31 cellular contexts compared by ENCODE assay signal in the genomic region with DNA sequence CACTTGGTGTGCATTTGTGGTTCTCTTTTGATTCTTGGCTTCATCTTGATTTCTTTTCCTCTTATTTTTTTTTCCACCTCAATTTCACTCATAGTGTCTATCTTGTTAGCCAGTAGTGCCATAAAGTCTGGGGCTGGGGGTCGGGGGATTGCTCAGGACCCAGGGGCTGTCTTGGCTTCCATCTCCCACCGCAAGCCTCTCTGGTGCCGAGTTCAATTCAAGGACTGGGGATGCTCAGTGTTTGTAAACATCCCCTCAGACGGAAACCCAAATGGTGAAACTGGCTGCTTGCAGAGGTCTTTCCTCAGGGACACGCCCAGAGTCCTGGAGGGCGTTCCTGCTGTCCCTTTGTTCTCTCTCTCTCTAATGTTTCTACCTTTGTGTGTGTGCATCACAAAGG.
"Had no signal": no experiment of that assay in that cellular context is flagged by ENCODE, and none has a peak within 500 bp of the region (broad histone marks: within the 10 kb centered on the region; RNA-seq: fewer than 3 reads in every experiment).

No MANE protein-coding gene starts in this region.

- DNase-seq: activated CD4-positive, alpha-beta memory T cell treated with anti-CD3 and anti-CD28 coated beads, Interleukin-2, amount 10 ng/mL, durations not matched to agents 7 days and 5 days; activated CD4-positive, alpha-beta T cell treated with anti-CD3 and anti-CD28 coated beads for 4 hours; activated CD4-positive, alpha-beta T cell treated with anti-CD3 and anti-CD28 coated beads, Interleukin-2, amount 50 U/mL, for 1 hour; activated CD8-positive, alpha-beta memory T cell treated with anti-CD3 and anti-CD28 coated beads for 24 hours; activated CD8-positive, alpha-beta memory T cell treated with anti-CD3 and anti-CD28 coated beads, Interleukin-2, amount 10 ng/mL, durations not matched to agents 7 days and 5 days; activated gamma-delta T cell; activated naive CD4-positive, alpha-beta T cell treated with Interleukin-2 at 50 U/mL for 16 hours; activated naive CD8-positive, alpha-beta T cell treated with anti-CD3 and anti-CD28 coated beads, Interleukin-2, amount 10 ng/mL, durations not matched to agents 7 days and 5 days; activated T-cell treated with anti-CD3 and anti-CD28 coated beads, Interleukin-2, amount 50 U/mL, for 24 hours; amygdala; MM.1S; MV-4-11; NCI-H1092; NCI-H1436 treated with DMSO at 0.1 percent for 48 hours; NCI-H1694 treated with DMSO at 0.1 percent for 48 hours; NCI-H2029; NCI-H345; NCI-H524 treated with DMSO at 0.1 percent for 48 hours; SHP77 treated with DMSO at 0.1 percent for 48 hours; SK-N-SH had no signal

- H3K27ac ChIP-seq: ascending aorta, cardiac muscle cell, KMS-11, SJSA1 had no signal

- H3K27me3 ChIP-seq: ascending aorta, cardiac muscle cell, SJSA1 had no signal

- H3K4me3 Mint-ChIP-seq: activated CD4-positive, alpha-beta memory T cell treated with anti-CD3 and anti-CD28 coated beads, Interleukin-2, amount 10 ng/mL, durations not matched to agents 7 days and 5 days; activated CD8-positive, alpha-beta memory T cell treated with anti-CD3 and anti-CD28 coated beads, Interleukin-2, amount 10 ng/mL, durations not matched to agents 7 days and 5 days; activated naive CD4-positive, alpha-beta T cell treated with anti-CD3 and anti-CD28 coated beads, Interleukin-2, amount 50 U/mL, for 24 hours; activated naive CD8-positive, alpha-beta T cell treated with anti-CD3 and anti-CD28 coated beads, Interleukin-2, amount 10 ng/mL, durations not matched to agents 7 days and 5 days; activated T-cell treated with anti-CD3 and anti-CD28 coated beads, Interleukin-2, amount 50 U/mL, for 24 hours; central memory CD8-positive, alpha-beta T cell; T-helper 1 cell treated with Interleukin-12 subunit alpha and Interleukin-12 subunit beta and Interleukin-4 antibody, amounts not matched to agents 30 μg/mL and 1 μg/mL, for 36 hours; T-helper 2 cell treated with Interferon-gamma antibody and Interleukin-4, amounts not matched to agents 5 μg/mL and 100 μg/mL, for 36 hours; WTC11 had no signal

- H3K4me1 Mint-ChIP-seq: activated CD4-positive, alpha-beta memory T cell treated with anti-CD3 and anti-CD28 coated beads, Interleukin-2, amount 10 ng/mL, durations not matched to agents 7 days and 5 days; activated CD8-positive, alpha-beta memory T cell treated with anti-CD3 and anti-CD28 coated beads, Interleukin-2, amount 10 ng/mL, durations not matched to agents 7 days and 5 days; activated naive CD4-positive, alpha-beta T cell treated with anti-CD3 and anti-CD28 coated beads, Interleukin-2, amount 50 U/mL, for 24 hours; activated naive CD8-positive, alpha-beta T cell treated with anti-CD3 and anti-CD28 coated beads, Interleukin-2, amount 10 ng/mL, durations not matched to agents 7 days and 5 days; central memory CD8-positive, alpha-beta T cell had no signal

- H3K27me3 Mint-ChIP-seq: activated naive CD4-positive, alpha-beta T cell treated with anti-CD3 and anti-CD28 coated beads, Interleukin-2, amount 50 U/mL, for 24 hours had no signal

- H3K4me2 ChIP-seq: KMS-11, SK-N-SH had no signal

- H3K9me2 ChIP-seq: SK-N-SH had no signal

- ATAC-seq: activated CD4-positive, CD25-positive, alpha-beta regulatory T cell treated with anti-CD3 and anti-CD28 coated beads, Interleukin-2, amount 50 U/mL, for 24 hours; activated CD8-positive, alpha-beta memory T cell treated with anti-CD3 and anti-CD28 coated beads, Interleukin-2, amount 10 ng/mL, durations not matched to agents 7 days and 5 days; Panc1; WTC11 had no signal

- H3K4me3 ChIP-seq: ascending aorta, cardiac muscle cell, SJSA1 had no signal

- H3K9me3 Mint-ChIP-seq: activated CD4-positive, alpha-beta memory T cell treated with anti-CD3 and anti-CD28 coated beads, Interleukin-2, amount 10 ng/mL, durations not matched to agents 7 days and 5 days; activated naive CD4-positive, alpha-beta T cell treated with anti-CD3 and anti-CD28 coated beads, Interleukin-2, amount 50 U/mL, for 24 hours; activated T-cell treated with anti-CD3 and anti-CD28 coated beads, Interleukin-2, amount 50 U/mL, for 24 hours; central memory CD8-positive, alpha-beta T cell; T-helper 1 cell treated with Interleukin-12 subunit alpha and Interleukin-12 subunit beta and Interleukin-4 antibody, amounts not matched to agents 30 μg/mL and 1 μg/mL, for 36 hours; T-helper 2 cell treated with Interferon-gamma antibody and Interleukin-4, amounts not matched to agents 5 μg/mL and 100 μg/mL, for 36 hours; WTC11 had no signal

- H3K27ac Mint-ChIP-seq: activated CD4-positive, alpha-beta memory T cell treated with anti-CD3 and anti-CD28 coated beads, Interleukin-2, amount 10 ng/mL, durations not matched to agents 7 days and 5 days; activated CD8-positive, alpha-beta memory T cell treated with anti-CD3 and anti-CD28 coated beads, Interleukin-2, amount 10 ng/mL, durations not matched to agents 7 days and 5 days; activated naive CD4-positive, alpha-beta T cell treated with anti-CD3 and anti-CD28 coated beads, Interleukin-2, amount 50 U/mL, for 24 hours; activated naive CD8-positive, alpha-beta T cell treated with anti-CD3 and anti-CD28 coated beads, Interleukin-2, amount 10 ng/mL, durations not matched to agents 7 days and 5 days; activated T-cell treated with anti-CD3 and anti-CD28 coated beads, Interleukin-2, amount 50 U/mL, for 24 hours; T-helper 1 cell treated with Interleukin-12 subunit alpha and Interleukin-12 subunit beta and Interleukin-4 antibody, amounts not matched to agents 30 μg/mL and 1 μg/mL, for 36 hours; T-helper 2 cell treated with Interferon-gamma antibody and Interleukin-4, amounts not matched to agents 5 μg/mL and 100 μg/mL, for 36 hours; WTC11 had no signal

- H3K36me3 Mint-ChIP-seq: activated CD8-positive, alpha-beta memory T cell treated with anti-CD3 and anti-CD28 coated beads, Interleukin-2, amount 10 ng/mL, durations not matched to agents 7 days and 5 days; activated naive CD4-positive, alpha-beta T cell treated with anti-CD3 and anti-CD28 coated beads, Interleukin-2, amount 50 U/mL, for 24 hours; activated naive CD8-positive, alpha-beta T cell treated with anti-CD3 and anti-CD28 coated beads, Interleukin-2, amount 10 ng/mL, durations not matched to agents 7 days and 5 days; WTC11 had no signal

- H3K9me3 ChIP-seq: ascending aorta, SJSA1, SK-N-SH had no signal

- H3K36me3 ChIP-seq: ascending aorta, cardiac muscle cell, SJSA1 had no signal
